ENCODE assay signal across 8 cellular contexts in genomic region chr11:35040221-35040942, GRCh38.
DNase-seq lines count a peak whose midpoint lies in the region; TF ChIP-seq lines count a peak whose summit lies in the region.

No MANE protein-coding gene starts in this region.

- TF ChIP-seq CTCF in GM12875 (IDR thresholded peaks at IDR 0.05; ENCODE audit: borderline replicate concordance, insufficient read depth, low read depth, low read length) (no peak), HFFc6 (IDR thresholded peaks at IDR 0.05) (no peak), hepatocyte (IDR thresholded peaks at IDR 0.05; ENCODE audit: poor library complexity) (no peak)

- peaks cover 2% of the 10 kb centered on the region for H3K27me3 Mint-ChIP-seq in HFFc6 (ENCODE audit: insufficient read depth)

- H3K4me3 Mint-ChIP-seq in HFFc6, result peak overlapping the region; percentile 59

- H3K4me2 ChIP-seq in hepatocyte, result no peak overlapping the region

- peak overlapping the region; percentile 31 for H3K4me3 ChIP-seq in GM12875 (ENCODE audit: low read depth, low read length)
- H3K4me3 ChIP-seq in mononuclear cell (ENCODE audit: low read length), result peak overlapping the region; percentile 10
- H3K4me3 ChIP-seq in hepatocyte, result no peak overlapping the region

- H3K4me1 ChIP-seq in mononuclear cell (ENCODE audit: insufficient read depth, low read length) (peaks cover 53% of the 10 kb centered on the region), hepatocyte (ENCODE audit: insufficient read depth) (no peaks in the 10 kb centered on the region)

- H3K36me3 ChIP-seq in hepatocyte (replicated peaks; ENCODE audit: insufficient read depth, low read depth), result no peaks in the 10 kb centered on the region

- no peak overlapping the region for H2AFZ ChIP-seq in hepatocyte

- H3K27me3 ChIP-seq in mononuclear cell (ENCODE audit: insufficient read depth, low read length), result no peaks in the 10 kb centered on the region
- H3K27me3 ChIP-seq in hepatocyte, result no peaks in the 10 kb centered on the region

- H3K27ac Mint-ChIP-seq in HFFc6, result peak overlapping the region; percentile 83

- no peak overlapping the region for H3K27ac ChIP-seq in hepatocyte

- no peaks in the 10 kb centered on the region for H3K9me3 Mint-ChIP-seq in HFFc6

- H3K9me3 ChIP-seq in mononuclear cell (ENCODE audit: low read depth, low read length) (no peaks in the 10 kb centered on the region), hepatocyte (ENCODE audit: low read depth) (no peaks in the 10 kb centered on the region)

- DNase-seq in HFFc6 (peak; percentile 73), NK-92 (lab: John Stamatoyannopoulos, UW; ENCODE audit: unreplicated experiment) (peak; percentile 25), NCI-H82 (lab: John Stamatoyannopoulos, UW) (no peak), hepatocyte (ENCODE audit: low spot score) (no peak), DMS53 (lab: John Stamatoyannopoulos, UW) (no peak)
- peak; percentile 21 to 45 for DNase-seq in activated T-helper 1 cell treated with anti-CD3 and anti-CD28 coated beads, Interleukin-2, amount 50 U/mL, for 16 hours (ENCODE audit: low read depth in 1 of 2, low spot score in 1 of 2)

- WGBS in hepatocyte (ENCODE audit: low lambda C conversion rate, missing lambda C conversion rate), result 91% methylated on average over 12 of the region's 12 CpGs

- peaks cover 4% of the 10 kb centered on the region; the same call in 1 of the 2 replicates for H3K36me3 Mint-ChIP-seq in HFFc6 (ENCODE audit: low read depth)

- no peaks in the 10 kb centered on the region for H3K9me2 ChIP-seq in hepatocyte (replicated peaks; ENCODE audit: insufficient read depth)

- no peaks in the 10 kb centered on the region for H3K79me2 ChIP-seq in hepatocyte

- peaks cover 58% of the 10 kb centered on the region for H3K4me1 Mint-ChIP-seq in HFFc6 (ENCODE audit: low read depth)

- no peaks in the 10 kb centered on the region for H4K20me1 ChIP-seq in hepatocyte (ENCODE audit: insufficient read depth, poor library complexity, severe bottlenecking)

Comparison
In these comparisons a context has a peak if more than half of its experiments do, and no peak if none do; other contexts are left out.
1. DNase-seq: peak in HFFc6 (single experiment), NK-92 (single experiment) and activated T-helper 1 cell treated with anti-CD3 and anti-CD28 coated beads, Interleukin-2, amount 50 U/mL, for 16 hours (2 of 2); none in NCI-H82 (single experiment), hepatocyte (single experiment) and DMS53 (single experiment).